3 cellular contexts compared by ENCODE assay signal in genomic region chr5:56213886-56214535, GRCh38. TPM values are rescaled to one million over a fixed set of nuclear protein-coding genes. Genes with fewer than 3 reads are reported as not detected.
"Had no signal": no experiment of that assay in that cellular context is flagged by ENCODE, and none has a peak within 500 bp of the region (broad histone marks: within the 10 kb centered on the region; RNA-seq: fewer than 3 reads in every experiment).

No MANE protein-coding gene starts in this region.

RNA-seq across cellular contexts. Expression of gene ANKRD55, which starts 19.1 kb away (rescaled TPM):
- total RNA-seq: gastrocnemius medialis, myocyte, thoracic aorta had no signal
